1 cellular context compared by ENCODE assay signal in the genomic region with DNA sequence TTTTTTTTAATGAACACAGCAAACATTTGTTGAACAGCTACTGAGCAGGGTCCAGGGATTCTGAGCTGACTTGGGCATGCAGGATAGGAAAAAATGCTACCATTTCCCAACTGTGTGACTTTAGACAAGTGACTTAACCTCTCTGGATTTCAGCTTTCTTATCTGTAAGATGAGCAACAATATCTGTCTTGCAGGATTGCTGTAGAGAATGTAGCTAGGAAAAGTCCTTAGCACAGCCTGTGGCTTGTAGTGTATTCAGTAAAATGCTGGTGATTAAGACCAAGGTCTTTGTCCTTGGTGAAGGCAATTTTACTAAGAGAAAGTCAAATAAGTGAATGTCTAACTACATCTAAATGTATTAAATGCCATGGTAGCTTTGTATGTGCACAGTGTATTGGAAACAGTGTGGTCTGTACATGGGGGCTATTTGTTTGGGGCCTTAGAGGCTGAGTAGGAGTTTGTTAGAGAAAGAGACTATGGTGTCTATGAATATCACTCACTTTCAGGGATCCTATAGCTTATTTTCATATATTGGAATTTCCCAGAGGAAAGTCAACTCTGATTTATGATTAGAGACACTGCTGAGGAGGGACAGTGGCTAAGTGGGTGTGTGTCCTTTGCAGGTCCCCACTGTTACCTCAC.
TF ChIP-seq lines count a peak whose summit lies in the region.

No MANE protein-coding gene starts in this region.

TF ChIP-seq in SK-N-SH, 30 proteins besides CTCF, POLR2A, EP300 and RAD21 (continued from another document):
- TF ChIP-seq MAX (IDR thresholded peaks at IDR 0.05; ENCODE audit: low read depth) (no peak), ELF1 (IDR thresholded peaks at IDR 0.05) (no peak), MXI1 (IDR thresholded peaks at IDR 0.05; ENCODE audit: low read depth, low read length) (no peak), CHD2 (IDR thresholded peaks at IDR 0.05; ENCODE audit: low read length, partially characterized antibody) (no peak), FOXJ3 (CRISPR knock-in tag; IDR thresholded peaks at IDR 0.05) (no peak)
- TF ChIP-seq, protein P1, sequence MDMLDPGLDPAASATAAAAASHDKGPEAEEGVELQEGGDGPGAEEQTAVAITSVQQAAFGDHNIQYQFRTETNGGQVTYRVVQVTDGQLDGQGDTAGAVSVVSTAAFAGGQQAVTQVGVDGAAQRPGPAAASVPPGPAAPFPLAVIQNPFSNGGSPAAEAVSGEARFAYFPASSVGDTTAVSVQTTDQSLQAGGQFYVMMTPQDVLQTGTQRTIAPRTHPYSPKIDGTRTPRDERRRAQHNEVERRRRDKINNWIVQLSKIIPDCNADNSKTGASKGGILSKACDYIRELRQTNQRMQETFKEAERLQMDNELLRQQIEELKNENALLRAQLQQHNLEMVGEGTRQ (IDR thresholded peaks at IDR 0.05; ENCODE audit: borderline replicate concordance, low read depth, low read length) = no peak
